2 cellular contexts compared by ENCODE assay signal in the genomic region with DNA sequence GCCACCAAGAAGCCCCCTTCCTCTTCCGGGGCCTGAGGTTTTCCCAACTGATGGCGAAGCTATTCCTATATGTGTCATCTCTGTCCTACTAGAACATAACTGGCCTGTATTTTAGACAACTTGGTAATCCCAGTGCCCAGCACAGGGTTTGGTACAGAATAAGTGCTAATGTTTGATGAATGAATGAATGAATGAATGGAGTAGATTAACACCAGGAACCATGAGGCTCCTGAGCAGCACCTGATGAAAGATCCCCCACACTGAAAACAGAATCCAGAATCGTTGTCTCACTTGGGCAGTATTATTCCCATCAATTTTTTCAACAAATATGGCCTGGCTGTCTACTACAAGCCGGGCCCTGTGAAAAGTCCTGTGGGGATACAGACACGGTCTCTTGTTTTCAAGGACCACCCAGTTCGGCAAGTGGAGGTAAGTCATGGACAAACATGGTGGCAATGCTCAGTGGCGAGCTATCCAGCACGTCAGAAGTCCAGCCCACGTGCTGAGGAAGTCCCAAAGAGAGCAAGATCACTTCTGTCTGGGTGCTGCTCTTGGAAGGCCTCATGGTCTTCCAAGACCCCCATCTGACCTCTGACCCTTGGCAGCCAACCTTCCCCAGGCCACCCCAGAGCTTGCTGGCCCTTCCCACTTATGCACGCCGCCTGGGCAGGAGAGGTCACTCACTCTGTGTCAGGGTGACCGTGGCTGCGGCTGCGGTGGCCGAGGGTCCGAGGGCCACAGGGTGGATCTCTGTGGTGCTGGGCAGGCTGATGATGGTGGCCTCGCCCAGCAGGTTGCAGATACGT.
TF ChIP-seq lines count a peak whose summit lies in the region.

No MANE protein-coding gene starts in this region.

TF ChIP-seq in SK-N-SH, 30 proteins besides CTCF, POLR2A, EP300 and RAD21 (continued from another document):
- TF ChIP-seq, protein P1, sequence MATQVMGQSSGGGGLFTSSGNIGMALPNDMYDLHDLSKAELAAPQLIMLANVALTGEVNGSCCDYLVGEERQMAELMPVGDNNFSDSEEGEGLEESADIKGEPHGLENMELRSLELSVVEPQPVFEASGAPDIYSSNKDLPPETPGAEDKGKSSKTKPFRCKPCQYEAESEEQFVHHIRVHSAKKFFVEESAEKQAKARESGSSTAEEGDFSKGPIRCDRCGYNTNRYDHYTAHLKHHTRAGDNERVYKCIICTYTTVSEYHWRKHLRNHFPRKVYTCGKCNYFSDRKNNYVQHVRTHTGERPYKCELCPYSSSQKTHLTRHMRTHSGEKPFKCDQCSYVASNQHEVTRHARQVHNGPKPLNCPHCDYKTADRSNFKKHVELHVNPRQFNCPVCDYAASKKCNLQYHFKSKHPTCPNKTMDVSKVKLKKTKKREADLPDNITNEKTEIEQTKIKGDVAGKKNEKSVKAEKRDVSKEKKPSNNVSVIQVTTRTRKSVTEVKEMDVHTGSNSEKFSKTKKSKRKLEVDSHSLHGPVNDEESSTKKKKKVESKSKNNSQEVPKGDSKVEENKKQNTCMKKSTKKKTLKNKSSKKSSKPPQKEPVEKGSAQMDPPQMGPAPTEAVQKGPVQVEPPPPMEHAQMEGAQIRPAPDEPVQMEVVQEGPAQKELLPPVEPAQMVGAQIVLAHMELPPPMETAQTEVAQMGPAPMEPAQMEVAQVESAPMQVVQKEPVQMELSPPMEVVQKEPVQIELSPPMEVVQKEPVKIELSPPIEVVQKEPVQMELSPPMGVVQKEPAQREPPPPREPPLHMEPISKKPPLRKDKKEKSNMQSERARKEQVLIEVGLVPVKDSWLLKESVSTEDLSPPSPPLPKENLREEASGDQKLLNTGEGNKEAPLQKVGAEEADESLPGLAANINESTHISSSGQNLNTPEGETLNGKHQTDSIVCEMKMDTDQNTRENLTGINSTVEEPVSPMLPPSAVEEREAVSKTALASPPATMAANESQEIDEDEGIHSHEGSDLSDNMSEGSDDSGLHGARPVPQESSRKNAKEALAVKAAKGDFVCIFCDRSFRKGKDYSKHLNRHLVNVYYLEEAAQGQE (IDR thresholded peaks at IDR 0.05; ENCODE audit: low read depth, low read length), result no peak
- TF ChIP-seq USF1 (IDR thresholded peaks at IDR 0.05; ENCODE audit: borderline replicate concordance, low read depth) (no peak), FOXJ3 (CRISPR knock-in tag; IDR thresholded peaks at IDR 0.05) (no peak), TEAD4 (IDR thresholded peaks at IDR 0.05; ENCODE audit: borderline replicate concordance, insufficient read depth) (no peak), NFIC (IDR thresholded peaks at IDR 0.05; ENCODE audit: borderline replicate concordance) (no peak), ELF1 (IDR thresholded peaks at IDR 0.05) (no peak), GATA2 (CRISPR knock-in tag; IDR thresholded peaks at IDR 0.05) (no peak), POLR2AphosphoS5 (IDR thresholded peaks at IDR 0.05; ENCODE audit: low read depth, low read length) (no peak), SIN3A (IDR thresholded peaks at IDR 0.05; ENCODE audit: borderline replicate concordance, low read depth, low read length) (no peak), CHD2 (IDR thresholded peaks at IDR 0.05; ENCODE audit: low read length, partially characterized antibody) (no peak), RFX5 (IDR thresholded peaks at IDR 0.05; ENCODE audit: low read length) (no peak), FOSL2 (IDR thresholded peaks at IDR 0.05; ENCODE audit: borderline replicate concordance, low read depth) (no peak), YY1 (IDR thresholded peaks at IDR 0.05; ENCODE audit: low read depth) (no peak)
- TF ChIP-seq, protein P2, sequence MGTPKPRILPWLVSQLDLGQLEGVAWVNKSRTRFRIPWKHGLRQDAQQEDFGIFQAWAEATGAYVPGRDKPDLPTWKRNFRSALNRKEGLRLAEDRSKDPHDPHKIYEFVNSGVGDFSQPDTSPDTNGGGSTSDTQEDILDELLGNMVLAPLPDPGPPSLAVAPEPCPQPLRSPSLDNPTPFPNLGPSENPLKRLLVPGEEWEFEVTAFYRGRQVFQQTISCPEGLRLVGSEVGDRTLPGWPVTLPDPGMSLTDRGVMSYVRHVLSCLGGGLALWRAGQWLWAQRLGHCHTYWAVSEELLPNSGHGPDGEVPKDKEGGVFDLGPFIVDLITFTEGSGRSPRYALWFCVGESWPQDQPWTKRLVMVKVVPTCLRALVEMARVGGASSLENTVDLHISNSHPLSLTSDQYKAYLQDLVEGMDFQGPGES (IDR thresholded peaks at IDR 0.05; ENCODE audit: low read depth, low read length), result no peak

TF ChIP-seq in SK-N-SH treated with all-trans-retinoic acid at 6 μM for 48 hours, 23 proteins besides CTCF, POLR2A, EP300 and RAD21 (continued from another document):
- TF ChIP-seq, protein P3, sequence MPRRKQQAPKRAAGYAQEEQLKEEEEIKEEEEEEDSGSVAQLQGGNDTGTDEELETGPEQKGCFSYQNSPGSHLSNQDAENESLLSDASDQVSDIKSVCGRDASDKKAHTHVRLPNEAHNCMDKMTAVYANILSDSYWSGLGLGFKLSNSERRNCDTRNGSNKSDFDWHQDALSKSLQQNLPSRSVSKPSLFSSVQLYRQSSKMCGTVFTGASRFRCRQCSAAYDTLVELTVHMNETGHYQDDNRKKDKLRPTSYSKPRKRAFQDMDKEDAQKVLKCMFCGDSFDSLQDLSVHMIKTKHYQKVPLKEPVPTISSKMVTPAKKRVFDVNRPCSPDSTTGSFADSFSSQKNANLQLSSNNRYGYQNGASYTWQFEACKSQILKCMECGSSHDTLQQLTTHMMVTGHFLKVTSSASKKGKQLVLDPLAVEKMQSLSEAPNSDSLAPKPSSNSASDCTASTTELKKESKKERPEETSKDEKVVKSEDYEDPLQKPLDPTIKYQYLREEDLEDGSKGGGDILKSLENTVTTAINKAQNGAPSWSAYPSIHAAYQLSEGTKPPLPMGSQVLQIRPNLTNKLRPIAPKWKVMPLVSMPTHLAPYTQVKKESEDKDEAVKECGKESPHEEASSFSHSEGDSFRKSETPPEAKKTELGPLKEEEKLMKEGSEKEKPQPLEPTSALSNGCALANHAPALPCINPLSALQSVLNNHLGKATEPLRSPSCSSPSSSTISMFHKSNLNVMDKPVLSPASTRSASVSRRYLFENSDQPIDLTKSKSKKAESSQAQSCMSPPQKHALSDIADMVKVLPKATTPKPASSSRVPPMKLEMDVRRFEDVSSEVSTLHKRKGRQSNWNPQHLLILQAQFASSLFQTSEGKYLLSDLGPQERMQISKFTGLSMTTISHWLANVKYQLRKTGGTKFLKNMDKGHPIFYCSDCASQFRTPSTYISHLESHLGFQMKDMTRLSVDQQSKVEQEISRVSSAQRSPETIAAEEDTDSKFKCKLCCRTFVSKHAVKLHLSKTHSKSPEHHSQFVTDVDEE (CRISPR knock-in tag; IDR thresholded peaks at IDR 0.05), result no peak
- no peak for TF ChIP-seq BACH2 (CRISPR knock-in tag; IDR thresholded peaks at IDR 0.05; ENCODE audit: borderline replicate concordance)
- TF ChIP-seq RARB (CRISPR knock-in tag; IDR thresholded peaks at IDR 0.05), result no peak
- TF ChIP-seq POU6F1 (CRISPR knock-in tag; IDR thresholded peaks at IDR 0.05; ENCODE audit: borderline replicate concordance, low read depth), result no peak
- TF ChIP-seq CSRNP3 (CRISPR knock-in tag; IDR thresholded peaks at IDR 0.05), result no peak
- TF ChIP-seq SNAI2 (CRISPR knock-in tag; IDR thresholded peaks at IDR 0.05), result no peak
- TF ChIP-seq ISL1 (CRISPR knock-in tag; IDR thresholded peaks at IDR 0.05), result no peak
- TF ChIP-seq ZNF70 (CRISPR knock-in tag; IDR thresholded peaks at IDR 0.05), result no peak
- TF ChIP-seq ARNTL (CRISPR knock-in tag; IDR thresholded peaks at IDR 0.05; ENCODE audit: borderline replicate concordance, low read depth), result no peak
